In genomic region chr5:140181002-140181483, GRCh38 we compare ENCODE assay signal across 12 cellular contexts. TPM values are rescaled to one million over a fixed set of nuclear protein-coding genes. Genes with fewer than 3 reads are reported as not detected.
DNase-seq lines count a peak whose midpoint lies in the region; ATAC-seq and TF ChIP-seq lines count a peak whose summit lies in the region.
"Had no signal": no experiment of that assay in that cellular context is flagged by ENCODE, and none has a peak within 500 bp of the region (broad histone marks: within the 10 kb centered on the region; RNA-seq: fewer than 3 reads in every experiment).

No MANE protein-coding gene starts in this region.

- H2AFZ ChIP-seq in MM.1S (ENCODE audit: low read length) = peak overlapping the region; percentile 69

- DNase-seq in right atrium auricular region (ENCODE audit: low spot score) = no peak
- DNase-seq in left ventricle myocardium superior = no peak
- peak; percentile 73 for DNase-seq in MM.1S
- peak; percentile 35 to 59 for DNase-seq in left colon
- DNase-seq in activated effector memory CD4-positive, alpha-beta T cell treated with Interleukin-2 at 50 U/mL for 16 hours = no peak
- DNase-seq: CD4-positive, alpha-beta T cell; naive B cell; stimulated activated CD4-positive, alpha-beta T cell treated with anti-CD3 and anti-CD28 coated beads, Interleukin-4, amount 100 ng/mL, for 4 hours had no signal

- H3K9me3 ChIP-seq in right atrium auricular region = no peaks in the 10 kb centered on the region
- H3K9me3 ChIP-seq in MM.1S (replicated peaks; ENCODE audit: insufficient read depth, low read length) = no peaks in the 10 kb centered on the region

- intact Hi-C loops in left ventricle myocardium superior (cut with micrococcal nuclease) (no loop called here), left colon (cut with DNase I, micrococcal nuclease) (no loop called here)

- H3K4me3 ChIP-seq in right atrium auricular region (no peak overlapping the region), MM.1S (ENCODE audit: low read length) (peak overlapping the region; percentile 38)

- no peaks in the 10 kb centered on the region for H3K79me2 ChIP-seq in MM.1S (ENCODE audit: low read length)

- H3K4me1 ChIP-seq in right atrium auricular region (peaks cover 0 to 69% of the 10 kb centered on the region in 2 donors), MM.1S (ENCODE audit: low read length) (peaks cover 12% of the 10 kb centered on the region)

- no peaks in the 10 kb centered on the region for H4K20me1 ChIP-seq in MM.1S (ENCODE audit: insufficient read depth, low read length)

- H3K27ac ChIP-seq in right atrium auricular region = peak overlapping the region; percentile 3 to 82
- peak overlapping the region; percentile 42; the same call in 1 of the 2 replicates for H3K27ac ChIP-seq in MM.1S (ENCODE audit: low read length)

- TF ChIP-seq CTCF in right atrium auricular region (IDR thresholded peaks at IDR 0.05) = no peak
- no peak for TF ChIP-seq CTCF in MM.1S (IDR thresholded peaks at IDR 0.05; ENCODE audit: low read length)

- H3K9ac ChIP-seq in MM.1S (ENCODE audit: low read length) = peak overlapping the region; percentile 28; the same call in 1 of the 2 replicates

- no peaks in the 10 kb centered on the region for H3K36me3 ChIP-seq in right atrium auricular region
- no peaks in the 10 kb centered on the region for H3K36me3 ChIP-seq in MM.1S (replicated peaks; ENCODE audit: insufficient read depth, low read length)

- H3K4me2 ChIP-seq in MM.1S (ENCODE audit: low read depth, low read length) = peak overlapping the region; percentile 86

- H3F3A ChIP-seq in MM.1S (ENCODE audit: insufficient read depth, low read length) = no peaks in the 10 kb centered on the region; the same call in 1 of the 2 replicates

- H3K9me2 ChIP-seq in MM.1S (replicated peaks; ENCODE audit: insufficient read depth, low read length) = no peaks in the 10 kb centered on the region

- ATAC-seq in left ventricle myocardium superior (no peak), left colon (peak; percentile 79), GM18498 (IDR thresholded peaks at IDR 0.05; ENCODE audit: unreplicated experiment) (no peak), HG02970 (IDR thresholded peaks at IDR 0.05; ENCODE audit: low FRiP score, unreplicated experiment) (no peak), GM18907 (IDR thresholded peaks at IDR 0.05; ENCODE audit: unreplicated experiment) (no peak)
- ATAC-seq: esophagus mucosa had no signal

- no peaks in the 10 kb centered on the region for H3K27me3 ChIP-seq in right atrium auricular region
- no peaks in the 10 kb centered on the region for H3K27me3 ChIP-seq in MM.1S (replicated peaks; ENCODE audit: insufficient read depth, low read length)

RNA-seq across cellular contexts. Expression of gene CYSTM1, which starts 6.1 kb away (rescaled TPM):
- total RNA-seq in right atrium auricular region = 100 to 1,000 TPM in 1 of 2 donors, 10 to 100 TPM in 1; 89.8 to 143 TPM
- total RNA-seq in left ventricle myocardium superior = 58.2 TPM
- total RNA-seq in left colon = 100 to 1,000 TPM; 162 to 163 TPM

RNA-seq across cellular contexts. Expression of gene IGIP, which starts 55.3 kb away (rescaled TPM):
- total RNA-seq in right atrium auricular region (10 to 100 TPM; 13.7 to 13.8 TPM), left ventricle myocardium superior (11.8 TPM), left colon (1 to 10 TPM; 8.6 to 9.3 TPM)

Comparison
In these comparisons a context has a peak if more than half of its experiments do, and no peak if none do; other contexts are left out.
1. DNase-seq: peak in MM.1S (single experiment) and left colon (2 of 2); none in right atrium auricular region (single experiment), left ventricle myocardium superior (single experiment) and activated effector memory CD4-positive, alpha-beta T cell treated with Interleukin-2 at 50 U/mL for 16 hours (single experiment).